1 cellular context compared by ENCODE assay signal in the genomic region with DNA sequence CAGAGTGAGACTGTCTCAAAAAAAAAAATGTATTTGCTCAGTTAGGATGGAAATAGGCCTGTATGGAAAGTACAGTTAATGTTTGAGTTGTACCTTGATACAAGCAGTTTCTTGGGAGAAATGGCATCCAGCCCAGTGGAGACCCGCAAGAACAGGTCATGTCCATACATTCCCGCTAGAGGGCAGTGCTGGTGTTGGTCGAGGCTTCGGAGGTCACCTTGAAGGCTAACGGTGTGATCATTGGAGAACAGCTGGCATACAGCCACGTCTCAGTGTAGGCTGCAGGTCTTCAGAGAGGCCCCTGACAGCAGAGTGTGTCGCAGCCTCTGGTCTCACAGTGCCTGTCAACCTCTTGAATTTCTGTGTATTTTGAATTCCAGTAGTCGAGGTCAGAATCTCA.
TF ChIP-seq lines count a peak whose summit lies in the region.

No MANE protein-coding gene starts in this region.

TF ChIP-seq in SK-N-SH treated with all-trans-retinoic acid at 6 μM for 48 hours, 23 proteins besides CTCF, POLR2A, EP300 and RAD21 (continued from another document):
- no peak for TF ChIP-seq ISL1 (CRISPR knock-in tag; IDR thresholded peaks at IDR 0.05)
- TF ChIP-seq ESRRG (CRISPR knock-in tag; IDR thresholded peaks at IDR 0.05): no peak
- no peak for TF ChIP-seq OSR1 (CRISPR knock-in tag; IDR thresholded peaks at IDR 0.05)
- TF ChIP-seq, protein P1, sequence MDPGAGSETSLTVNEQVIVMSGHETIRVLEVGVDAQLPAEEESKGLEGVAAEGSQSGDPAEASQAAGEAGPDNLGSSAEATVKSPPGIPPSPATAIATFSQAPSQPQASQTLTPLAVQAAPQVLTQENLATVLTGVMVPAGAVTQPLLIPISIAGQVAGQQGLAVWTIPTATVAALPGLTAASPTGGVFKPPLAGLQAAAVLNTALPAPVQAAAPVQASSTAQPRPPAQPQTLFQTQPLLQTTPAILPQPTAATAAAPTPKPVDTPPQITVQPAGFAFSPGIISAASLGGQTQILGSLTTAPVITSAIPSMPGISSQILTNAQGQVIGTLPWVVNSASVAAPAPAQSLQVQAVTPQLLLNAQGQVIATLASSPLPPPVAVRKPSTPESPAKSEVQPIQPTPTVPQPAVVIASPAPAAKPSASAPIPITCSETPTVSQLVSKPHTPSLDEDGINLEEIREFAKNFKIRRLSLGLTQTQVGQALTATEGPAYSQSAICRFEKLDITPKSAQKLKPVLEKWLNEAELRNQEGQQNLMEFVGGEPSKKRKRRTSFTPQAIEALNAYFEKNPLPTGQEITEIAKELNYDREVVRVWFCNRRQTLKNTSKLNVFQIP (CRISPR knock-in tag; IDR thresholded peaks at IDR 0.05; ENCODE audit: borderline replicate concordance, low read depth): no peak
- TF ChIP-seq ZNF565 (CRISPR knock-in tag; conservative IDR thresholded peaks at IDR 0.05; ENCODE audit: low read depth): no peak
- TF ChIP-seq RARB (CRISPR knock-in tag; IDR thresholded peaks at IDR 0.05): no peak
- no peak for TF ChIP-seq ZFP3 (CRISPR knock-in tag; IDR thresholded peaks at IDR 0.05)
- no peak for TF ChIP-seq CSDC2 (CRISPR knock-in tag; IDR thresholded peaks at IDR 0.05)
- TF ChIP-seq PPARA (CRISPR knock-in tag; IDR thresholded peaks at IDR 0.05; ENCODE audit: borderline replicate concordance): no peak
